ENCODE assay signal across 27 cellular contexts in genomic region chr1:178713270-178713669, GRCh38. TPM values are rescaled to one million over a fixed set of nuclear protein-coding genes. Genes with fewer than 3 reads are reported as not detected.
DNase-seq lines count a peak whose midpoint lies in the region; ATAC-seq, FAIRE-seq and TF ChIP-seq lines count a peak whose summit lies in the region.
"Had no signal": no experiment of that assay in that cellular context is flagged by ENCODE, and none has a peak within 500 bp of the region (broad histone marks: within the 10 kb centered on the region; RNA-seq: fewer than 3 reads in every experiment).

No MANE protein-coding gene starts in this region.

- no peak overlapping the region for H3K27ac Mint-ChIP-seq in stimulated activated naive B cell treated with anti-CD40 and anti-IgM and Interleukin-4, amounts not matched to agents 10 μg/mL and 1 μg/mL and 100 μg/mL, for 72 hours
- H3K27ac Mint-ChIP-seq: activated CD4-positive, alpha-beta T cell treated with anti-CD3 and anti-CD28 coated beads, Interleukin-2, amount 10 ng/mL, durations not matched to agents 24 days and 14 days; activated naive CD8-positive, alpha-beta T cell; H9; T-helper 17 cell had no signal

- no peaks in the 10 kb centered on the region for H3K36me3 ChIP-seq in H1 (ENCODE audit: control insufficient read depth in 2 of 4, insufficient read depth in 4 of 4, low read length in 3 of 4)
- H3K36me3 ChIP-seq: BLaER1, thoracic aorta had no signal

- H3K4me1 Mint-ChIP-seq in stimulated activated naive B cell treated with anti-CD40 and anti-IgM and Interleukin-4, amounts not matched to agents 10 μg/mL and 1 μg/mL and 100 μg/mL, for 72 hours, result peaks cover 18 to 37% of the 10 kb centered on the region in 2 donors
- H3K4me1 Mint-ChIP-seq: activated CD4-positive, alpha-beta T cell treated with anti-CD3 and anti-CD28 coated beads, Interleukin-2, amount 10 ng/mL, durations not matched to agents 24 days and 14 days; H9 had no signal

- H2BK15ac ChIP-seq in H1 (ENCODE audit: low read length), result no peak overlapping the region

- no peak for TF ChIP-seq POLR2A in H1 (IDR thresholded peaks at IDR 0.05; ENCODE audit: control extremely low read depth in 1 of 2, low read depth in 2 of 2, low read length in 2 of 2)

- no peaks in the 10 kb centered on the region for H3K27me3 Mint-ChIP-seq in stimulated activated naive B cell treated with anti-CD40 and anti-IgM and Interleukin-4, amounts not matched to agents 10 μg/mL and 1 μg/mL and 100 μg/mL, for 72 hours

- H2BK12ac ChIP-seq in H1 (ENCODE audit: low read depth, low read length), result no peak overlapping the region

- H3K9me3 ChIP-seq in H1 (ENCODE audit: insufficient read depth in 2 of 2, low read depth in 1 of 2, low read length in 1 of 2), result no peaks in the 10 kb centered on the region
- H3K9me3 ChIP-seq: BLaER1, Caco-2, thoracic aorta had no signal

- no peak overlapping the region for H3K4ac ChIP-seq in H1 (replicated peaks; ENCODE audit: insufficient read length, low read depth, low read length)

- H4K91ac ChIP-seq in H1 (replicated peaks; ENCODE audit: insufficient read length, low read length), result no peak overlapping the region

- H3K23me2 ChIP-seq in H1 (ENCODE audit: low read depth, low read length), result no peaks in the 10 kb centered on the region

- H3K4me1 ChIP-seq in H1 (replicated peaks in 1 of 4; ENCODE audit: control insufficient read depth in 3 of 4, insufficient read depth in 4 of 4, low read length in 3 of 4), result no peaks in the 10 kb centered on the region
- H3K4me1 ChIP-seq: BLaER1 had no signal

- WGBS in H1 (ENCODE audit: extremely low coverage in 1 of 2, insufficient coverage in 1 of 2, insufficient read length in 1 of 2, insufficient replicate concordance in 2 of 2, low coverage in 1 of 2, low lambda C conversion rate in 2 of 2, missing lambda C conversion rate in 1 of 2), 2 experiments, result 82% methylated on average over 2 of the region's 2 CpGs; no CpG with 5 or more reads in 1 of the 2 experiments

- no peak overlapping the region for H4K8ac ChIP-seq in H1 (ENCODE audit: extremely low read depth, insufficient read depth, low read length)

- TF ChIP-seq RAD21 in H1 (IDR thresholded peaks at IDR 0.05 in 1 of 2, conservative IDR thresholded peaks at IDR 0.05 in 1 of 2; ENCODE audit: low read depth in 2 of 2, low read length in 2 of 2), result no peak

- no peak overlapping the region for H2BK5ac ChIP-seq in H1 (ENCODE audit: low read depth, low read length)

- H3K79me2 ChIP-seq in H1 (ENCODE audit: control insufficient read depth in 1 of 2, insufficient read depth in 2 of 2, low read length in 2 of 2), result no peaks in the 10 kb centered on the region

- FAIRE-seq in H1 (lab: Jason Lieb, UNC), result no peak
- no peak for FAIRE-seq in urothelium cell line (lab: Jason Lieb, UNC)

- H2BK20ac ChIP-seq in H1 (ENCODE audit: low read length), result no peak overlapping the region

- ATAC-seq in stimulated activated naive B cell treated with anti-CD40 and anti-IgM and Interleukin-4, amounts not matched to agents 10 μg/mL and 1 μg/mL and 100 μg/mL, for 72 hours (replicated peaks), result no peak
- ATAC-seq: T-helper 17 cell had no signal

- CTCF ChIA-PET in H1 (lab: Charles Lee; ENCODE audit: partially characterized antibody), result no interaction called here

- no peak overlapping the region for H3K4me2 ChIP-seq in H1 (ENCODE audit: insufficient read depth in 1 of 2, low read depth in 2 of 2, low read length in 2 of 2)
- H3K4me2 ChIP-seq: BLaER1 had no signal

- TF ChIP-seq EP300 in H1 (IDR thresholded peaks at IDR 0.05; ENCODE audit: borderline replicate concordance in 1 of 2, low read depth in 2 of 2, low read length in 2 of 2), result no peak

- H2AK5ac ChIP-seq in H1 (ENCODE audit: low read depth, low read length), result no peak overlapping the region

- peaks cover 0 to 1% of the 10 kb centered on the region in 2 donors for H3K9me3 Mint-ChIP-seq in stimulated activated naive B cell treated with anti-CD40 and anti-IgM and Interleukin-4, amounts not matched to agents 10 μg/mL and 1 μg/mL and 100 μg/mL, for 72 hours
- H3K9me3 Mint-ChIP-seq: activated CD4-positive, alpha-beta T cell treated with anti-CD3 and anti-CD28 coated beads, Interleukin-2, amount 10 ng/mL, durations not matched to agents 24 days and 14 days; H9 had no signal

- POLR2A ChIA-PET in H1 (lab: Charles Lee; ENCODE audit: partially characterized antibody), result no interaction called here

- no peak overlapping the region for H3K4me3 ChIP-seq in H1 (ENCODE audit: extremely low read depth in 1 of 4, insufficient read depth in 2 of 4, low read depth in 3 of 4, low read length in 4 of 4)
- H3K4me3 ChIP-seq: BLaER1, thoracic aorta had no signal

- TF ChIP-seq CTCF in H1 (IDR thresholded peaks at IDR 0.05; ENCODE audit: control extremely low read depth in 1 of 3, insufficient read depth in 1 of 3, low read depth in 1 of 3, low read length in 3 of 3), result no peak

- no peak overlapping the region for H3K56ac ChIP-seq in H1 (replicated peaks; ENCODE audit: insufficient read length, low read depth, low read length)

- no peak overlapping the region for H3K9ac ChIP-seq in H1 (replicated peaks in 1 of 4; ENCODE audit: extremely low read depth in 1 of 4, low read depth in 3 of 4, low read length in 3 of 4)
- H3K9ac ChIP-seq: BLaER1 had no signal

- H2AFZ ChIP-seq in H1 (ENCODE audit: low read length), result 0 out of 2 replicates have a peak overlapping the region, but pooled peaks have one; percentile 82

- H3K14ac ChIP-seq in H1 (ENCODE audit: insufficient read length), result no peak overlapping the region

- DNase-seq in NOMO-1 treated with DMSO at 0.1 percent for 48 hours (lab: John Stamatoyannopoulos, UW; ENCODE audit: unreplicated experiment) (peak; percentile 5), NOMO-1 treated with dmso at 0.1 percent for 144 hours (lab: John Stamatoyannopoulos, UW; ENCODE audit: unreplicated experiment) (no peak), M059J (ENCODE audit: low read depth) (peak; percentile 57), H1 (ENCODE audit: low read depth in 1 of 2, low spot score in 2 of 2) (no peak), urothelium cell line (ENCODE audit: low spot score) (peak; percentile 30), T1000 (lab: John Stamatoyannopoulos, UW) (no peak), NCI-H526 (lab: John Stamatoyannopoulos, UW) (no peak)
- no peak for DNase-seq in stimulated activated naive B cell treated with anti-CD40 and anti-IgM and Interleukin-4, amounts not matched to agents 10 μg/mL and 1 μg/mL and 100 μg/mL, for 72 hours
- DNase-seq: activated CD4-positive, alpha-beta T cell treated with anti-CD3 and anti-CD28 coated beads, Interleukin-2, amount 10 ng/mL, durations not matched to agents 24 days and 14 days; Caco-2; DND-41; effector CD4-positive, alpha-beta T cell; H9; KG1; kidney glomerular epithelial cell; NCI-H1048; NCI-H1930; NCI-H774; nucleus accumbens; SHP77 treated with DMSO at 0.1 percent for 48 hours; stimulated activated CD4-positive, alpha-beta T cell treated with anti-CD3 and anti-CD28 coated beads, Interleukin-2, amount 100 ng/mL, for 48 hours; stimulated activated naive CD4-positive, alpha-beta T cell; T-helper 17 cell had no signal

- H3K36me3 Mint-ChIP-seq in stimulated activated naive B cell treated with anti-CD40 and anti-IgM and Interleukin-4, amounts not matched to agents 10 μg/mL and 1 μg/mL and 100 μg/mL, for 72 hours, result peaks cover 0 to 1% of the 10 kb centered on the region in 2 donors
- H3K36me3 Mint-ChIP-seq: activated naive CD8-positive, alpha-beta T cell had no signal

- no peaks in the 10 kb centered on the region for H3K27me3 ChIP-seq in H1 (replicated peaks in 1 of 4; ENCODE audit: control insufficient read depth in 3 of 4, extremely low read depth in 1 of 4, insufficient read depth in 3 of 4, low read length in 3 of 4)
- H3K27me3 ChIP-seq: BLaER1 had no signal

- H3K4me3 Mint-ChIP-seq in stimulated activated naive B cell treated with anti-CD40 and anti-IgM and Interleukin-4, amounts not matched to agents 10 μg/mL and 1 μg/mL and 100 μg/mL, for 72 hours, result no peak overlapping the region
- H3K4me3 Mint-ChIP-seq: activated CD4-positive, alpha-beta T cell treated with anti-CD3 and anti-CD28 coated beads, Interleukin-2, amount 10 ng/mL, durations not matched to agents 24 days and 14 days; activated naive CD8-positive, alpha-beta T cell; H9; T-helper 17 cell had no signal

- H3K79me1 ChIP-seq in H1 (ENCODE audit: low read depth, low read length), result no peaks in the 10 kb centered on the region

- no peak overlapping the region for H3K27ac ChIP-seq in H1 (ENCODE audit: low read depth, low read length)
- H3K27ac ChIP-seq: 22Rv1, BLaER1, thoracic aorta had no signal

- H2BK120ac ChIP-seq in H1 (replicated peaks; ENCODE audit: low read depth, low read length), result no peak overlapping the region

- no peak overlapping the region for H4K5ac ChIP-seq in H1 (ENCODE audit: insufficient read length, low read depth, low read length)

- no peak overlapping the region for H3K23ac ChIP-seq in H1 (ENCODE audit: insufficient read length)

- no peaks in the 10 kb centered on the region for H4K20me1 ChIP-seq in H1 (replicated peaks in 1 of 2; ENCODE audit: control insufficient read depth in 1 of 2, insufficient read depth in 2 of 2, low read length in 2 of 2)
- H4K20me1 ChIP-seq: BLaER1 had no signal

- no peak overlapping the region for H3K18ac ChIP-seq in H1 (ENCODE audit: extremely low read depth, low read length)

TF ChIP-seq in H1, 55 proteins besides CTCF, POLR2A, EP300 and RAD21 (continues in another document):
- no peak for TF ChIP-seq HDAC6 (IDR thresholded peaks at IDR 0.05; ENCODE audit: low read depth, low read length)
- no peak for TF ChIP-seq ASH2L (IDR thresholded peaks at IDR 0.05; ENCODE audit: low read length)
- no peak for TF ChIP-seq GABPA (IDR thresholded peaks at IDR 0.05; ENCODE audit: borderline replicate concordance, insufficient read depth, low read length)
- no peak for TF ChIP-seq CHD1 (IDR thresholded peaks at IDR 0.05; ENCODE audit: low read depth, low read length)
- no peak for TF ChIP-seq RXRA (IDR thresholded peaks at IDR 0.05; ENCODE audit: insufficient read depth, low read depth, low read length)
- TF ChIP-seq POLR2AphosphoS5 (IDR thresholded peaks at IDR 0.05; ENCODE audit: low read depth, low read length), result no peak
- TF ChIP-seq SP2 (IDR thresholded peaks at IDR 0.05; ENCODE audit: low read length), result no peak
- TF ChIP-seq RNF2 (IDR thresholded peaks at IDR 0.05; ENCODE audit: borderline replicate concordance, low read depth, low read length, missing control alignments, poor library complexity, severe bottlenecking), result no peak

RNA-seq across cellular contexts. Expression of gene RALGPS2, which starts 11.8 kb away (rescaled TPM):
- 10.8 and 11.7 TPM in 2 replicates for total RNA-seq in M059J (2014; rRNA removed; shearing (Covaris generic))
- 37.7 and 38.0 TPM in 2 replicates for total RNA-seq in H1 (2021; fragmentation: NEBNext Ultra II Directional; extraction: Animal tissue kit (Norgen Biotek cat#: 25700))
- polyA plus RNA-seq in H1 (2011; rRNA removed), result 3.4 and 6.7 TPM in 2 replicates
- 7.3 TPM for polyA plus RNA-seq in H1 (2011; cell fraction: cytosol; rRNA removed)
- 7.8 TPM for polyA plus RNA-seq in H1 (2011; cell fraction: nucleus; rRNA removed)
- 13.7 to 19.4 TPM (median 16.8 TPM) in 4 replicates for polyA plus RNA-seq in H1 (2012, experiment 1 of 2)
- polyA plus RNA-seq in H1 (2012, experiment 2 of 2), result 1.1 TPM
- 16.3 TPM for polyA plus RNA-seq in H1 (2013, experiment 1 of 2)
- polyA plus RNA-seq in H1 (2013, experiment 2 of 2), result 13.8 TPM
- polyA minus RNA-seq in H1 (2011; rRNA and poly(A)+ RNA removed), result 50.4 and 81.0 TPM in 2 replicates
- 32.4 TPM for polyA minus RNA-seq in H1 (2011; cell fraction: cytosol; rRNA and poly(A)+ RNA removed)
- 55.9 TPM for polyA minus RNA-seq in H1 (2011; cell fraction: nucleus; rRNA and poly(A)+ RNA removed)

Comparison
In these comparisons a context has a peak if more than half of its experiments do, and no peak if none do; other contexts are left out.
1. DNase-seq: peak in NOMO-1 treated with DMSO at 0.1 percent for 48 hours (single experiment), M059J (single experiment) and urothelium cell line (single experiment); none in NOMO-1 treated with dmso at 0.1 percent for 144 hours (single experiment), H1 (0 of 2), T1000 (single experiment), NCI-H526 (0 of 2) and stimulated activated naive B cell treated with anti-CD40 and anti-IgM and Interleukin-4, amounts not matched to agents 10 μg/mL and 1 μg/mL and 100 μg/mL, for 72 hours (single experiment).